8 cellular contexts compared by ENCODE assay signal in genomic region chr16:78925071-78925714, GRCh38.
DNase-seq lines count a peak whose midpoint lies in the region; ATAC-seq and TF ChIP-seq lines count a peak whose summit lies in the region.

No MANE protein-coding gene starts in this region.

- H3K4me3 Mint-ChIP-seq in CD14-positive monocyte, result no peak overlapping the region

- H3K27me3 ChIP-seq in H7 (ENCODE audit: control insufficient read depth, insufficient read depth, low read length), result no peaks in the 10 kb centered on the region

- ATAC-seq in left cardiac atrium (no peak), GM21423 (IDR thresholded peaks at IDR 0.05; ENCODE audit: unreplicated experiment) (no peak)

- H3K27me3 Mint-ChIP-seq in CD14-positive monocyte (ENCODE audit: low read depth in 3 of 3), result peaks cover 0 to 1% (median 0%) of the 10 kb centered on the region in 3 donors

- DNase-seq in CD14-positive monocyte (ENCODE audit: low spot score), result no peak
- peak; percentile 70 for DNase-seq in H7
- peak; percentile 6 to 43 for DNase-seq in activated CD4-positive, alpha-beta T cell treated with anti-CD3 and anti-CD28 coated beads for 4 hours
- DNase-seq in left cardiac atrium, result peak; percentile 36
- peak; percentile 9 for DNase-seq in stimulated activated CD4-positive, alpha-beta T cell treated with anti-CD3 and anti-CD28 coated beads, Interleukin-2, amount 100 ng/mL, for 4 hours (ENCODE audit: low read depth)
- DNase-seq in NCI-H1436 (lab: John Stamatoyannopoulos, UW), result no peak
- no peak for DNase-seq in AG08395 (ENCODE audit: low spot score)

- no peaks in the 10 kb centered on the region for H3K36me3 Mint-ChIP-seq in CD14-positive monocyte

- H3K27ac Mint-ChIP-seq in CD14-positive monocyte, result no peak overlapping the region

- no peaks in the 10 kb centered on the region for H3K36me3 ChIP-seq in H7 (replicated peaks; ENCODE audit: control insufficient read depth, insufficient read depth, low read length)

- no peak overlapping the region for H3K4me3 ChIP-seq in H7 (ENCODE audit: insufficient read depth, low read depth, low read length)

- intact Hi-C loops in CD14-positive monocyte (cut with micrococcal nuclease) (loop anchor here (5.0 to 10.0 kb wide), 2 partner anchors 677 to 680 kb away; partner anchors contain the start of gene MAF (in 2 of the 2)), left cardiac atrium (cut with DNase I) (loop anchor here in 1 of 2 donors (2.0 kb wide), 1 partner anchor 678 kb away; no protein-coding TSS in a partner anchor)

- TF ChIP-seq CTCF in CD14-positive monocyte (IDR thresholded peaks at IDR 0.05), result peak; percentile 58

- no peaks in the 10 kb centered on the region for H3K4me1 Mint-ChIP-seq in CD14-positive monocyte

- H3K9me3 Mint-ChIP-seq in CD14-positive monocyte, result peaks cover 5 to 28% (median 19%) of the 10 kb centered on the region in 7 donors

Comparison
In these comparisons a context has a peak if more than half of its experiments do, and no peak if none do; other contexts are left out.
1. DNase-seq: peak in H7 (single experiment), activated CD4-positive, alpha-beta T cell treated with anti-CD3 and anti-CD28 coated beads for 4 hours (2 of 2), left cardiac atrium (single experiment) and stimulated activated CD4-positive, alpha-beta T cell treated with anti-CD3 and anti-CD28 coated beads, Interleukin-2, amount 100 ng/mL, for 4 hours (single experiment); none in CD14-positive monocyte (single experiment), NCI-H1436 (single experiment) and AG08395 (single experiment).